In genomic region chr16:53417011-53417410, GRCh38 we compare ENCODE assay signal across 16 cellular contexts. TPM values are rescaled to one million over a fixed set of nuclear protein-coding genes. Genes with fewer than 3 reads are reported as not detected.
DNase-seq lines count a peak whose midpoint lies in the region; ATAC-seq, FAIRE-seq and TF ChIP-seq lines count a peak whose summit lies in the region.
"Had no signal": no experiment of that assay in that cellular context is flagged by ENCODE, and none has a peak within 500 bp of the region (broad histone marks: within the 10 kb centered on the region; RNA-seq: fewer than 3 reads in every experiment).

No MANE protein-coding gene starts in this region.

- no peaks in the 10 kb centered on the region for H3K4me1 ChIP-seq in astrocyte (ENCODE audit: insufficient read depth, low read length)
- H3K4me1 ChIP-seq in left lung = peaks cover 0 to 3% of the 10 kb centered on the region in 2 donors
- H3K4me1 ChIP-seq in gastroesophageal sphincter = no peaks in the 10 kb centered on the region
- H3K4me1 ChIP-seq: gastrocnemius medialis had no signal

- H3K27ac Mint-ChIP-seq in astrocyte (ENCODE audit: unreplicated experiment) = no peak overlapping the region
- H3K27ac Mint-ChIP-seq: naive B cell had no signal

- H2AFZ ChIP-seq in astrocyte (ENCODE audit: low read depth, low read length) = no peak overlapping the region

- no peak overlapping the region for H3K4me3 Mint-ChIP-seq in astrocyte (ENCODE audit: unreplicated experiment)

- no peak for FAIRE-seq in astrocyte (lab: Jason Lieb, UNC)

- peaks cover 2% of the 10 kb centered on the region for H3K9me3 Mint-ChIP-seq in astrocyte (ENCODE audit: unreplicated experiment)

- H3K9me3 ChIP-seq in astrocyte (ENCODE audit: insufficient read depth, low read depth, low read length) = no peaks in the 10 kb centered on the region
- no peaks in the 10 kb centered on the region for H3K9me3 ChIP-seq in left lung
- no peaks in the 10 kb centered on the region for H3K9me3 ChIP-seq in gastroesophageal sphincter
- H3K9me3 ChIP-seq: gastrocnemius medialis had no signal

- no peaks in the 10 kb centered on the region for H3K36me3 Mint-ChIP-seq in astrocyte (ENCODE audit: low read depth, unreplicated experiment)
- H3K36me3 Mint-ChIP-seq: naive B cell had no signal

- no peak overlapping the region for H3K9ac ChIP-seq in astrocyte (ENCODE audit: low read length)

- TF ChIP-seq POLR2A in gastroesophageal sphincter (IDR thresholded peaks at IDR 0.05) = no peak

- H3K4me2 ChIP-seq in astrocyte (ENCODE audit: low read length) = no peak overlapping the region

- no peaks in the 10 kb centered on the region for H3K79me2 ChIP-seq in astrocyte (ENCODE audit: insufficient read depth, low read length)

- TF ChIP-seq EP300 in gastroesophageal sphincter (IDR thresholded peaks at IDR 0.05) = no peak

- intact Hi-C loops in left lung (cut with DNase I) = no loop called here
- intact Hi-C loops in head of caudate nucleus (cut with DNase I) = no loop called here

- DNase-seq in AML-193 (lab: John Stamatoyannopoulos, UW) (peak; percentile 18 to 27), LHCN-M2 (ENCODE audit: low read depth) (peak; percentile 24), astrocyte (ENCODE audit: low read depth) (peak; percentile 18), left lung (no peak), NCI-H1105 (lab: John Stamatoyannopoulos, UW) (no peak), head of caudate nucleus (no peak)
- DNase-seq: gastrocnemius medialis; naive B cell; NCI-H1417 treated with DMSO at 0.1 percent for 48 hours; NCI-H526 treated with DMSO at 0.1 percent for 48 hours; stimulated activated naive CD4-positive, alpha-beta T cell treated with Interleukin-2 at 50 U/mL for 16 hours had no signal

- no peak overlapping the region for H3K4me3 ChIP-seq in astrocyte (ENCODE audit: insufficient read depth, low read depth, low read length)
- no peak overlapping the region for H3K4me3 ChIP-seq in left lung
- H3K4me3 ChIP-seq in gastroesophageal sphincter = no peak overlapping the region
- H3K4me3 ChIP-seq: gastrocnemius medialis, SK-N-MC had no signal

- no peaks in the 10 kb centered on the region for H3K36me3 ChIP-seq in astrocyte (ENCODE audit: insufficient read depth, low read length)
- no peaks in the 10 kb centered on the region for H3K36me3 ChIP-seq in left lung
- H3K36me3 ChIP-seq in gastroesophageal sphincter = no peaks in the 10 kb centered on the region
- H3K36me3 ChIP-seq: gastrocnemius medialis had no signal

- TF ChIP-seq CTCF in astrocyte (IDR thresholded peaks at IDR 0.05; ENCODE audit: insufficient read depth, low read depth, low read length) (no peak), left lung (IDR thresholded peaks at IDR 0.05) (no peak), gastroesophageal sphincter (IDR thresholded peaks at IDR 0.05) (no peak)

- H3K27me3 ChIP-seq in astrocyte (ENCODE audit: insufficient read depth, low read length) (no peaks in the 10 kb centered on the region), left lung (no peaks in the 10 kb centered on the region), gastroesophageal sphincter (peaks cover 8% of the 10 kb centered on the region)
- H3K27me3 ChIP-seq: gastrocnemius medialis had no signal

- WGBS in gastroesophageal sphincter (ENCODE audit: low coverage in 1 of 2), 2 donors = 50 to 68% methylated on average over 1 to 4 of the region's 4 CpGs

- ATAC-seq in left lung (peak; percentile 48), gastroesophageal sphincter (no peak), HG03025 (IDR thresholded peaks at IDR 0.05; ENCODE audit: low FRiP score, unreplicated experiment) (no peak)

- peaks cover 8% of the 10 kb centered on the region for H3K4me1 Mint-ChIP-seq in astrocyte (ENCODE audit: low read depth, unreplicated experiment)
- H3K4me1 Mint-ChIP-seq: naive B cell had no signal

- H3K27me3 Mint-ChIP-seq in astrocyte (ENCODE audit: low read depth, unreplicated experiment) = no peaks in the 10 kb centered on the region

- H3K27ac ChIP-seq in astrocyte (ENCODE audit: low read depth, low read length) = no peak overlapping the region
- peak overlapping the region in 1 of 2 donors; percentile 6 for H3K27ac ChIP-seq in left lung
- no peak overlapping the region for H3K27ac ChIP-seq in gastroesophageal sphincter
- H3K27ac ChIP-seq: C4-2B, gastrocnemius medialis, SK-N-MC, VCaP had no signal

- H4K20me1 ChIP-seq in astrocyte (ENCODE audit: insufficient read depth, low read length) = no peaks in the 10 kb centered on the region

RNA-seq across cellular contexts. Expression of gene RBL2, which starts 17.3 kb away (rescaled TPM):
- total RNA-seq in LHCN-M2 (2014; rRNA removed) (42.9 and 45.5 TPM in 2 replicates), astrocyte (23.2 and 24.4 TPM in 2 replicates), left lung (10 to 100 TPM; 62.1 to 67.3 TPM), gastroesophageal sphincter (100 to 1,000 TPM in 2 of 4 donors, 10 to 100 TPM in 2; 74.5 to 108 (median 98.7) TPM)
- 9.1 TPM for polyA plus RNA-seq in LHCN-M2 (2012)

Comparison
In these comparisons a context has a peak if more than half of its experiments do, and no peak if none do; other contexts are left out.
1. DNase-seq: peak in AML-193 (2 of 2), LHCN-M2 (single experiment) and astrocyte (single experiment); none in left lung (0 of 2), NCI-H1105 (single experiment) and head of caudate nucleus (0 of 42).